13 cellular contexts compared by ENCODE assay signal in genomic region chr6:149059557-149059956, GRCh38.
A peak's percentile ranks its signal among the peaks of the same experiment; 100 is the strongest.
DNase-seq lines count a peak whose midpoint lies in the region; FAIRE-seq and TF ChIP-seq lines count a peak whose summit lies in the region.
"Had no signal": no experiment of that assay in that cellular context is flagged by ENCODE, and none has a peak within 500 bp of the region (broad histone marks: within the 10 kb centered on the region; RNA-seq: fewer than 3 reads in every experiment).

No MANE protein-coding gene starts in this region.

- H3K36me3 ChIP-seq in Loucy (ENCODE audit: insufficient read depth, low read length) (no peaks in the 10 kb centered on the region), astrocyte (ENCODE audit: insufficient read depth, low read length) (no peaks in the 10 kb centered on the region)
- H3K36me3 ChIP-seq: gastroesophageal sphincter, sigmoid colon had no signal

- H3F3A ChIP-seq in Loucy (ENCODE audit: low read depth): peaks cover 5% of the 10 kb centered on the region

- no peaks in the 10 kb centered on the region for H3K27me3 ChIP-seq in Loucy (ENCODE audit: insufficient read depth, low read length, poor library complexity, severe bottlenecking)
- H3K27me3 ChIP-seq in astrocyte (ENCODE audit: insufficient read depth, low read length): no peaks in the 10 kb centered on the region
- H3K27me3 ChIP-seq: gastroesophageal sphincter, sigmoid colon had no signal

- no peak overlapping the region for H2AFZ ChIP-seq in Loucy (ENCODE audit: low read length)
- no peak overlapping the region for H2AFZ ChIP-seq in astrocyte (ENCODE audit: low read depth, low read length)

- H3K9ac ChIP-seq in Loucy (ENCODE audit: low read depth, low read length, poor library complexity, severe bottlenecking) (peak overlapping the region; percentile 69), astrocyte (ENCODE audit: low read length) (no peak overlapping the region)

- TF ChIP-seq CTCF in Loucy (conservative IDR thresholded peaks at IDR 0.05; ENCODE audit: low read length) (no peak), astrocyte (IDR thresholded peaks at IDR 0.05; ENCODE audit: insufficient read depth, low read depth, low read length) (no peak), nephron progenitor cell (IDR thresholded peaks at IDR 0.05) (no peak)

- H3K27me3 Mint-ChIP-seq in astrocyte (ENCODE audit: low read depth, unreplicated experiment) (no peaks in the 10 kb centered on the region), nephron progenitor cell (ENCODE audit: low read depth, poor library complexity) (peaks cover 2% of the 10 kb centered on the region)
- H3K27me3 Mint-ChIP-seq: naive thymus-derived CD4-positive, alpha-beta T cell had no signal

- no peaks in the 10 kb centered on the region for H4K20me1 ChIP-seq in Loucy (ENCODE audit: insufficient read depth, low read length, poor library complexity, severe bottlenecking)
- H4K20me1 ChIP-seq in astrocyte (ENCODE audit: insufficient read depth, low read length): no peaks in the 10 kb centered on the region

- H3K4me1 ChIP-seq in Loucy (ENCODE audit: insufficient read depth, low read length, poor library complexity, severe bottlenecking) (peaks cover 92% of the 10 kb centered on the region), astrocyte (ENCODE audit: insufficient read depth, low read length) (peaks cover 24% of the 10 kb centered on the region)

- H3K9me2 ChIP-seq in Loucy (replicated peaks; ENCODE audit: low read depth, low read length): no peaks in the 10 kb centered on the region

- H3K4me3 ChIP-seq in Loucy (ENCODE audit: low read length, poor library complexity, severe bottlenecking): peak overlapping the region; percentile 56
- H3K4me3 ChIP-seq in astrocyte (ENCODE audit: insufficient read depth, low read depth, low read length): no peak overlapping the region
- H3K4me3 ChIP-seq: gastroesophageal sphincter, sigmoid colon had no signal

- H3K27ac Mint-ChIP-seq in astrocyte (ENCODE audit: unreplicated experiment) (peak overlapping the region; percentile 56), nephron progenitor cell (peak overlapping the region; percentile 5)

- H3K4me1 Mint-ChIP-seq in astrocyte (ENCODE audit: low read depth, unreplicated experiment) (peaks cover 56% of the 10 kb centered on the region), nephron progenitor cell (peaks cover 80% of the 10 kb centered on the region)

- no peaks in the 10 kb centered on the region for H3K9me3 ChIP-seq in Loucy (ENCODE audit: insufficient read depth, low read depth, low read length)
- no peaks in the 10 kb centered on the region for H3K9me3 ChIP-seq in astrocyte (ENCODE audit: insufficient read depth, low read depth, low read length)
- H3K9me3 ChIP-seq: gastroesophageal sphincter, sigmoid colon had no signal

- no peak for FAIRE-seq in astrocyte (lab: Jason Lieb, UNC)

- H3K4me2 ChIP-seq in Loucy (ENCODE audit: low read depth, low read length, poor library complexity, severe bottlenecking): peak overlapping the region; percentile 80
- no peak overlapping the region for H3K4me2 ChIP-seq in astrocyte (ENCODE audit: low read length)

- no peaks in the 10 kb centered on the region for H3K9me3 Mint-ChIP-seq in astrocyte (ENCODE audit: unreplicated experiment)
- no peaks in the 10 kb centered on the region for H3K9me3 Mint-ChIP-seq in nephron progenitor cell

- DNase-seq in DMS 273 (lab: John Stamatoyannopoulos, UW; ENCODE audit: unreplicated experiment): peak; percentile 40
- DNase-seq in DMS 273 treated with DMSO at 0.1 percent for 48 hours (lab: John Stamatoyannopoulos, UW): no peak
- no peak for DNase-seq in astrocyte (ENCODE audit: low read depth)
- no peak for DNase-seq in nephron progenitor cell
- no peak for DNase-seq in SW 1271 (lab: John Stamatoyannopoulos, UW)
- no peak for DNase-seq in SW480 (ENCODE audit: low spot score)
- DNase-seq in stimulated activated CD4-positive, alpha-beta T cell treated with anti-CD3 and anti-CD28 coated beads, Interleukin-4, amount 100 ng/mL, for 24 hours: no peak
- DNase-seq: aorta, sigmoid colon had no signal

- H3K36me3 Mint-ChIP-seq in astrocyte (ENCODE audit: low read depth, unreplicated experiment) (no peaks in the 10 kb centered on the region), nephron progenitor cell (ENCODE audit: low read depth) (no peaks in the 10 kb centered on the region)

- H3K79me2 ChIP-seq in Loucy (ENCODE audit: insufficient read depth, low read length) (no peaks in the 10 kb centered on the region), astrocyte (ENCODE audit: insufficient read depth, low read length) (no peaks in the 10 kb centered on the region)

- H3K4me3 Mint-ChIP-seq in astrocyte (ENCODE audit: unreplicated experiment) (no peak overlapping the region), nephron progenitor cell (peak overlapping the region; percentile 5)

- no peak overlapping the region for H3K27ac ChIP-seq in astrocyte (ENCODE audit: low read depth, low read length)
- H3K27ac ChIP-seq: 22Rv1, gastroesophageal sphincter, sigmoid colon had no signal
